In genomic region chr5:34487202-34487879, GRCh38 we compare ENCODE assay signal across 14 cellular contexts.
DNase-seq lines count a peak whose midpoint lies in the region; ATAC-seq and TF ChIP-seq lines count a peak whose summit lies in the region.
"Had no signal": no experiment of that assay in that cellular context is flagged by ENCODE, and none has a peak within 500 bp of the region (broad histone marks: within the 10 kb centered on the region; RNA-seq: fewer than 3 reads in every experiment).

No MANE protein-coding gene starts in this region.

- peak overlapping the region; percentile 87 to 93 for H3K27ac ChIP-seq in coronary artery

- H3K27me3 Mint-ChIP-seq in mesothelial cell of epicardium (ENCODE audit: low read depth) (no peaks in the 10 kb centered on the region), T-helper 17 cell (peaks cover 43% of the 10 kb centered on the region)

- peak overlapping the region; percentile 19 for H3K27ac Mint-ChIP-seq in mesothelial cell of epicardium
- no peak overlapping the region for H3K27ac Mint-ChIP-seq in T-helper 17 cell
- H3K27ac Mint-ChIP-seq: activated B cell treated with CpG ODN at 0.5 μM for 24 hours; effector memory CD8-positive, alpha-beta T cell had no signal

- H3K9me3 ChIP-seq in T-helper 17 cell (ENCODE audit: control insufficient read depth, low read length, poor library complexity, severe bottlenecking): no peaks in the 10 kb centered on the region
- H3K9me3 ChIP-seq: HAP-1 had no signal

- DNase-seq in AG09309 (ENCODE audit: low read depth) (peak; percentile 90), NCI-H2029 treated with DMSO at 0.1 percent for 48 hours (lab: John Stamatoyannopoulos, UW) (peak; percentile 92), coronary artery (ENCODE audit: low spot score) (no peak), mesothelial cell of epicardium (ENCODE audit: low spot score in 2 of 2, unreplicated experiment in 2 of 2) (no peak), NCI-H2171 treated with DMSO at 0.1 percent for 48 hours (lab: John Stamatoyannopoulos, UW) (no peak), erythroblast (lab: John Stamatoyannopoulos, UW) (no peak), T-helper 17 cell (no peak)
- DNase-seq: activated B cell treated with CpG ODN at 0.5 μM for 24 hours; effector memory CD8-positive, alpha-beta T cell; KBM-7; nucleus accumbens; stimulated activated naive CD4-positive, alpha-beta T cell had no signal

- H3K4me1 Mint-ChIP-seq in mesothelial cell of epicardium (peaks cover 47% of the 10 kb centered on the region), T-helper 17 cell (peaks cover 3% of the 10 kb centered on the region)

- no peak for TF ChIP-seq POLR2A in erythroblast (IDR thresholded peaks at IDR 0.05; ENCODE audit: low read length)

- H3K4me3 Mint-ChIP-seq in mesothelial cell of epicardium (no peak overlapping the region), T-helper 17 cell (no peak overlapping the region)
- H3K4me3 Mint-ChIP-seq: activated B cell treated with CpG ODN at 0.5 μM for 24 hours; effector memory CD8-positive, alpha-beta T cell had no signal

- H3K4me3 ChIP-seq in AG09309 (ENCODE audit: control insufficient read depth, low read depth, low read length): no peak overlapping the region
- H3K4me3 ChIP-seq in coronary artery: peak overlapping the region; percentile 10
- H3K4me3 ChIP-seq: HAP-1 had no signal

- TF ChIP-seq CTCF in AG09309 (IDR thresholded peaks at IDR 0.05; ENCODE audit: control insufficient read depth, insufficient read depth, low read depth, low read length, missing control alignments) (no peak), coronary artery (IDR thresholded peaks at IDR 0.05) (no peak), mesothelial cell of epicardium (IDR thresholded peaks at IDR 0.05; ENCODE audit: unreplicated experiment) (no peak)

- H3K9me3 Mint-ChIP-seq in mesothelial cell of epicardium: no peaks in the 10 kb centered on the region
- H3K9me3 Mint-ChIP-seq: activated B cell treated with CpG ODN at 0.5 μM for 24 hours; effector memory CD8-positive, alpha-beta T cell had no signal

- ATAC-seq in HG03039 (IDR thresholded peaks at IDR 0.05; ENCODE audit: unreplicated experiment): no peak
- ATAC-seq in T-helper 17 cell: no peak
- ATAC-seq: effector memory CD8-positive, alpha-beta T cell had no signal

- no peaks in the 10 kb centered on the region for H3K36me3 Mint-ChIP-seq in mesothelial cell of epicardium
- no peaks in the 10 kb centered on the region for H3K36me3 Mint-ChIP-seq in T-helper 17 cell (ENCODE audit: low read depth)

Comparison
In these comparisons a context has a peak if more than half of its experiments do, and no peak if none do; other contexts are left out.
1. DNase-seq: peak in AG09309 (single experiment) and NCI-H2029 treated with DMSO at 0.1 percent for 48 hours (single experiment); none in coronary artery (single experiment), mesothelial cell of epicardium (0 of 2), NCI-H2171 treated with DMSO at 0.1 percent for 48 hours (single experiment), erythroblast (0 of 2) and T-helper 17 cell (0 of 3).